In the genomic region with DNA sequence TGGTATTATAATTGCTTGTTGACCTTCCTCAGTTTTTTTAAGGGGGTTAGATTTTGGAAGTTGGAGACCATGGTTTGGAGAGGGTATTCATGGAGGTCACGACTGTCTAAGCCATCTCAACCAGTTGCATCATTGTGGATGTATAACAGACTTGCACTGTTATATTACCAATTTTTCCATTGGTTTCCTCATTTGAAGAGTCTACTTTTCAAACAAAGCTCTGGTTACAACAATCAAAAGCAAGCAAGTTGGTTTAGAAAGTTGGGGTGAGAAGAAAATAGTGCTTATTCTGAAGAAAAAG, we compare ENCODE assay signal across 1 cellular context.
TF ChIP-seq lines count a peak whose summit lies in the region.

No MANE protein-coding gene starts in this region.

TF ChIP-seq in GM12878, 131 proteins besides CTCF, POLR2A, EP300 and RAD21 (continued from another document):
- TF ChIP-seq ASH2L (IDR thresholded peaks at IDR 0.05; ENCODE audit: borderline replicate concordance, low read depth), result no peak
- no peak for TF ChIP-seq HDGF (IDR thresholded peaks at IDR 0.05)
- no peak for TF ChIP-seq EED (IDR thresholded peaks at IDR 0.05; ENCODE audit: low read depth)
